ENCODE assay signal across 8 cellular contexts in genomic region chr1:38009088-38009840, GRCh38. TPM values are rescaled to one million over a fixed set of nuclear protein-coding genes. Genes with fewer than 3 reads are reported as not detected.
A peak's percentile ranks its signal among the peaks of the same experiment; 100 is the strongest.
DNase-seq lines count a peak whose midpoint lies in the region; ATAC-seq and TF ChIP-seq lines count a peak whose summit lies in the region.

No MANE protein-coding gene starts in this region.

- WGBS in mesenchymal stem cell: 70% methylated on average over 8 of the region's 8 CpGs

- no peak overlapping the region for H2AFZ ChIP-seq in mesenchymal stem cell (ENCODE audit: low read depth, low read length)

- peak overlapping the region in 1 of 2 experiments; percentile 73 for H2BK12ac ChIP-seq in mesenchymal stem cell (ENCODE audit: low read length in 2 of 2)

- H3K23ac ChIP-seq in mesenchymal stem cell (ENCODE audit: low read length in 2 of 2): no peak overlapping the region

- peak overlapping the region; percentile 43 to 83 (median 71) for H3K4me2 ChIP-seq in BLaER1 treated with 17β-estradiol and CSF1 and Interleukin-3, amounts not matched to agents 10 nM and 100 nM
- no peak overlapping the region for H3K4me2 ChIP-seq in mesenchymal stem cell (ENCODE audit: low read length, poor library complexity, severe bottlenecking)

- H3K27ac ChIP-seq in BLaER1 treated with 17β-estradiol and CSF1 and Interleukin-3, amounts not matched to agents 10 nM and 100 nM: peak overlapping the region; percentile 56 to 83 (median 80)
- peak overlapping the region; percentile 32 for H3K27ac ChIP-seq in mesenchymal stem cell (ENCODE audit: low read length, poor library complexity, severe bottlenecking)

- peaks cover 60% of the 10 kb centered on the region for H3K4me1 Mint-ChIP-seq in activated naive CD4-positive, alpha-beta T cell treated with anti-CD3 and anti-CD28 coated beads, Interleukin-2, amount 10 ng/mL, durations not matched to agents 7 days and 5 days
- peaks cover 13% of the 10 kb centered on the region for H3K4me1 Mint-ChIP-seq in progenitor cell of endocrine pancreas (ENCODE audit: low read depth)

- ATAC-seq in GM19397 (IDR thresholded peaks at IDR 0.05; ENCODE audit: unreplicated experiment): no peak

- H3K27ac Mint-ChIP-seq in activated naive CD4-positive, alpha-beta T cell treated with anti-CD3 and anti-CD28 coated beads, Interleukin-2, amount 10 ng/mL, durations not matched to agents 7 days and 5 days: peak overlapping the region; percentile 90
- no peak overlapping the region for H3K27ac Mint-ChIP-seq in progenitor cell of endocrine pancreas

- H3K27me3 ChIP-seq in BLaER1 treated with 17β-estradiol and CSF1 and Interleukin-3, amounts not matched to agents 10 nM and 100 nM: no peaks in the 10 kb centered on the region
- H3K27me3 ChIP-seq in mesenchymal stem cell (ENCODE audit: control insufficient read depth in 1 of 2, insufficient read depth in 1 of 2, low read length in 2 of 2): no peaks in the 10 kb centered on the region

- H3K9me3 Mint-ChIP-seq in activated naive CD4-positive, alpha-beta T cell treated with anti-CD3 and anti-CD28 coated beads, Interleukin-2, amount 10 ng/mL, durations not matched to agents 7 days and 5 days: no peaks in the 10 kb centered on the region
- H3K9me3 Mint-ChIP-seq in progenitor cell of endocrine pancreas (ENCODE audit: low read depth): no peaks in the 10 kb centered on the region

- peaks cover 35 to 51% (median 43%) of the 10 kb centered on the region in 10 experiments for H3K4me1 ChIP-seq in BLaER1 treated with 17β-estradiol and CSF1 and Interleukin-3, amounts not matched to agents 10 nM and 100 nM
- peaks cover 15% of the 10 kb centered on the region for H3K4me1 ChIP-seq in mesenchymal stem cell (ENCODE audit: control insufficient read depth, insufficient read depth, low read depth, low read length)

- H3K4me3 Mint-ChIP-seq in activated naive CD4-positive, alpha-beta T cell treated with anti-CD3 and anti-CD28 coated beads, Interleukin-2, amount 10 ng/mL, durations not matched to agents 7 days and 5 days: no peak overlapping the region
- H3K4me3 Mint-ChIP-seq in progenitor cell of endocrine pancreas (ENCODE audit: low read depth): no peak overlapping the region

- no peak for TF ChIP-seq CTCF in progenitor cell of endocrine pancreas (IDR thresholded peaks at IDR 0.05; ENCODE audit: unreplicated experiment)

- peaks cover 0 to 7% (median under 1%) of the 10 kb centered on the region in 11 experiments; a peak in 7 of 22 replicates for H3K36me3 ChIP-seq in BLaER1 treated with 17β-estradiol and CSF1 and Interleukin-3, amounts not matched to agents 10 nM and 100 nM
- H3K36me3 ChIP-seq in mesenchymal stem cell (ENCODE audit: control insufficient read depth in 1 of 2, insufficient read depth in 2 of 2, low read depth in 1 of 2, low read length in 2 of 2): no peaks in the 10 kb centered on the region

- peaks cover 0 to 7% (median 4%) of the 10 kb centered on the region in 11 experiments; a peak in 10 of 22 replicates for H3K9me3 ChIP-seq in BLaER1 treated with 17β-estradiol and CSF1 and Interleukin-3, amounts not matched to agents 10 nM and 100 nM (replicated peaks in 1 of 11)
- no peaks in the 10 kb centered on the region for H3K9me3 ChIP-seq in mesenchymal stem cell (ENCODE audit: control insufficient read depth, low read length)

- peak overlapping the region; percentile 56 for H2BK15ac ChIP-seq in mesenchymal stem cell (ENCODE audit: low read depth, poor library complexity, severe bottlenecking)

- peak overlapping the region in 1 of 2 experiments; percentile 16 for H3K18ac ChIP-seq in mesenchymal stem cell (ENCODE audit: low read depth in 1 of 2, low read length in 2 of 2)

- H2AK5ac ChIP-seq in mesenchymal stem cell (ENCODE audit: low read length, severe bottlenecking): no peak overlapping the region

- peak; percentile 90 for DNase-seq in MV-4-11 (lab: John Stamatoyannopoulos, UW)
- peak; percentile 61 for DNase-seq in activated naive CD4-positive, alpha-beta T cell treated with anti-CD3 and anti-CD28 coated beads, Interleukin-2, amount 10 ng/mL, durations not matched to agents 7 days and 5 days
- DNase-seq in mesenchymal stem cell: peak; percentile 75
- DNase-seq in cerebellar nuclear complex (lab: John Stamatoyannopoulos, UW): no peak
- no peak for DNase-seq in progenitor cell of endocrine pancreas (ENCODE audit: low spot score, unreplicated experiment)
- DNase-seq in NCI-H1092 (lab: John Stamatoyannopoulos, UW): no peak

- no peak overlapping the region for H3K4ac ChIP-seq in mesenchymal stem cell (ENCODE audit: low read depth in 1 of 2, low read length in 2 of 2)

- CTCF ChIA-PET in activated naive CD4-positive, alpha-beta T cell treated with anti-CD3 and anti-CD28 coated beads, Interleukin-2, amount 10 ng/mL, durations not matched to agents 7 days and 5 days (lab: Charles Lee): interaction anchor here (1.0 to 5.5 kb wide), 6 partner anchors 9 to 20 kb away, joined by 3 to 37 read pairs (median 6); partner anchors contain the start of gene SF3A3

- H3K14ac ChIP-seq in mesenchymal stem cell (ENCODE audit: low read length in 2 of 2): no peak overlapping the region

- H3K9ac ChIP-seq in BLaER1 treated with 17β-estradiol and CSF1 and Interleukin-3, amounts not matched to agents 10 nM and 100 nM: peak overlapping the region; percentile 51 to 72 (median 69); a peak in 20 of 22 replicates
- peak overlapping the region; percentile 67 for H3K9ac ChIP-seq in mesenchymal stem cell (ENCODE audit: low read length)

- H3K27me3 Mint-ChIP-seq in activated naive CD4-positive, alpha-beta T cell treated with anti-CD3 and anti-CD28 coated beads, Interleukin-2, amount 10 ng/mL, durations not matched to agents 7 days and 5 days: peaks cover 15% of the 10 kb centered on the region
- H3K27me3 Mint-ChIP-seq in progenitor cell of endocrine pancreas: peaks cover 4% of the 10 kb centered on the region

- H2BK5ac ChIP-seq in mesenchymal stem cell (ENCODE audit: low read depth, low read length, poor library complexity, severe bottlenecking): no peak overlapping the region

- H4K20me1 ChIP-seq in BLaER1 treated with 17β-estradiol and CSF1 and Interleukin-3, amounts not matched to agents 10 nM and 100 nM: peaks cover 0 to 18% (median 10%) of the 10 kb centered on the region in 11 experiments; a peak in 13 of 22 replicates

- no peak overlapping the region for H2BK120ac ChIP-seq in mesenchymal stem cell (ENCODE audit: low read depth, low read length)

- peaks cover 5% of the 10 kb centered on the region for H3K36me3 Mint-ChIP-seq in activated naive CD4-positive, alpha-beta T cell treated with anti-CD3 and anti-CD28 coated beads, Interleukin-2, amount 10 ng/mL, durations not matched to agents 7 days and 5 days
- no peaks in the 10 kb centered on the region for H3K36me3 Mint-ChIP-seq in progenitor cell of endocrine pancreas (ENCODE audit: insufficient read depth)

- H3K79me1 ChIP-seq in mesenchymal stem cell (replicated peaks; ENCODE audit: low read length, poor library complexity, severe bottlenecking): no peaks in the 10 kb centered on the region

- H4K91ac ChIP-seq in mesenchymal stem cell (ENCODE audit: low read length): peak overlapping the region; percentile 1

- peak overlapping the region; percentile 36 for H4K8ac ChIP-seq in mesenchymal stem cell (ENCODE audit: low read length)

- no peak overlapping the region for H3K4me3 ChIP-seq in BLaER1 treated with 17β-estradiol and CSF1 and Interleukin-3, amounts not matched to agents 10 nM and 100 nM
- H3K4me3 ChIP-seq in mesenchymal stem cell (ENCODE audit: insufficient read depth in 1 of 2, low read depth in 1 of 2, low read length in 2 of 2): no peak overlapping the region

RNA-seq across cellular contexts. Expression of gene UTP11, which starts 3.3 kb away (rescaled TPM):
- 60.0 TPM for polyA plus RNA-seq in mesenchymal stem cell (2013, experiment 1 of 2)
- 63.6 TPM for polyA plus RNA-seq in mesenchymal stem cell (2013, experiment 2 of 2)
- total RNA-seq in progenitor cell of endocrine pancreas: 23.8 and 27.2 TPM in 2 replicates

RNA-seq across cellular contexts. Expression of gene FHL3, which starts 4.0 kb away (rescaled TPM):
- 54.7 TPM for polyA plus RNA-seq in mesenchymal stem cell (2013, experiment 1 of 2)
- 53.0 TPM for polyA plus RNA-seq in mesenchymal stem cell (2013, experiment 2 of 2)
- 16.5 and 17.6 TPM in 2 replicates for total RNA-seq in progenitor cell of endocrine pancreas

RNA-seq across cellular contexts. Expression of gene SF3A3, which starts 19.4 kb away (rescaled TPM):
- 34.6 TPM for polyA plus RNA-seq in mesenchymal stem cell (2013, experiment 1 of 2)
- 33.6 TPM for polyA plus RNA-seq in mesenchymal stem cell (2013, experiment 2 of 2)
- total RNA-seq in progenitor cell of endocrine pancreas: 73.8 and 77.3 TPM in 2 replicates

RNA-seq across cellular contexts. Expression of gene POU3F1, which starts 37.3 kb away (rescaled TPM):
- not detected for polyA plus RNA-seq in mesenchymal stem cell (2013, experiment 1 of 2)
- 0.01 TPM for polyA plus RNA-seq in mesenchymal stem cell (2013, experiment 2 of 2)
- 0.31 and 0.43 TPM in 2 replicates for total RNA-seq in progenitor cell of endocrine pancreas

Comparison
In these comparisons a context has a peak if more than half of its experiments do, and no peak if none do; other contexts are left out.
1. DNase-seq: peak in MV-4-11 (single experiment), activated naive CD4-positive, alpha-beta T cell treated with anti-CD3 and anti-CD28 coated beads, Interleukin-2, amount 10 ng/mL, durations not matched to agents 7 days and 5 days (single experiment) and mesenchymal stem cell (single experiment); none in cerebellar nuclear complex (0 of 2), progenitor cell of endocrine pancreas (single experiment) and NCI-H1092 (single experiment).